Comparison of ENCODE assay signal across 13 cellular contexts in genomic region chr19:17526922-17527321, GRCh38. TPM values are rescaled to one million over a fixed set of nuclear protein-coding genes. Genes with fewer than 3 reads are reported as not detected.
DNase-seq lines count a peak whose midpoint lies in the region; ATAC-seq, FAIRE-seq and TF ChIP-seq lines count a peak whose summit lies in the region.
"Had no signal": no experiment of that assay in that cellular context is flagged by ENCODE, and none has a peak within 500 bp of the region (broad histone marks: within the 10 kb centered on the region; RNA-seq: fewer than 3 reads in every experiment).

No MANE protein-coding gene starts in this region.

- WGBS in stomach, 5 donors: 52 to 66% (median 60%) methylated on average over 6 to 16 of the region's 16 CpGs

- FAIRE-seq in GM12892 (lab: Jason Lieb, UNC): peak; percentile 87
- FAIRE-seq: endothelial cell of umbilical vein, K562, pancreas had no signal

- H3K27ac Mint-ChIP-seq in CD8-positive, alpha-beta T cell: no peak overlapping the region
- no peak overlapping the region for H3K27ac Mint-ChIP-seq in activated naive CD8-positive, alpha-beta T cell
- H3K27ac Mint-ChIP-seq in activated CD8-positive, alpha-beta memory T cell treated with anti-CD3 and anti-CD28 coated beads, Interleukin-2, amount 10 ng/mL, durations not matched to agents 7 days and 5 days: no peak overlapping the region
- H3K27ac Mint-ChIP-seq: brain had no signal

- no peaks in the 10 kb centered on the region for H3K9me3 ChIP-seq in CD8-positive, alpha-beta T cell (ENCODE audit: low read length)
- H3K9me3 ChIP-seq in stomach: peaks cover 3 to 11% (median 8%) of the 10 kb centered on the region in 4 donors
- H3K9me3 ChIP-seq: pancreas had no signal

- POLR2A ChIA-PET in CD8-positive, alpha-beta T cell (lab: Charles Lee): interaction anchor here (1.3 kb wide), 1 partner anchor 15 kb away, joined by 3 read pairs; the partner anchor contains the start of gene PGLS

- no peak for TF ChIP-seq EP300 in stomach (IDR thresholded peaks at IDR 0.05)

- ATAC-seq in CD8-positive, alpha-beta T cell: peak; percentile 32
- ATAC-seq in HG02852 (IDR thresholded peaks at IDR 0.05; ENCODE audit: unreplicated experiment) (peak; percentile 38), HG03520 (IDR thresholded peaks at IDR 0.05; ENCODE audit: unreplicated experiment) (no peak)
- no peak for ATAC-seq in activated CD8-positive, alpha-beta memory T cell treated with anti-CD3 and anti-CD28 coated beads, Interleukin-2, amount 10 ng/mL, durations not matched to agents 7 days and 5 days
- ATAC-seq: K562, pancreas had no signal

- H3K4me1 Mint-ChIP-seq in CD8-positive, alpha-beta T cell (ENCODE audit: low read depth): peaks cover 32% of the 10 kb centered on the region
- peaks cover 29% of the 10 kb centered on the region for H3K4me1 Mint-ChIP-seq in activated naive CD8-positive, alpha-beta T cell (ENCODE audit: low read depth)
- peaks cover 30% of the 10 kb centered on the region for H3K4me1 Mint-ChIP-seq in activated CD8-positive, alpha-beta memory T cell treated with anti-CD3 and anti-CD28 coated beads, Interleukin-2, amount 10 ng/mL, durations not matched to agents 7 days and 5 days
- H3K4me1 Mint-ChIP-seq: brain had no signal

- peaks cover 39% of the 10 kb centered on the region for H3K4me1 ChIP-seq in CD8-positive, alpha-beta T cell (ENCODE audit: insufficient read depth, low read length)
- peaks cover 0 to 19% (median 13%) of the 10 kb centered on the region in 4 donors for H3K4me1 ChIP-seq in stomach
- H3K4me1 ChIP-seq: pancreas had no signal

- H3K27ac ChIP-seq in CD8-positive, alpha-beta T cell (ENCODE audit: low read depth, low read length): no peak overlapping the region
- no peak overlapping the region for H3K27ac ChIP-seq in stomach
- H3K27ac ChIP-seq: pancreas had no signal

- TF ChIP-seq POLR2A in GM12892 (IDR thresholded peaks at IDR 0.05; ENCODE audit: low read depth, low read length): no peak
- TF ChIP-seq POLR2A in stomach (IDR thresholded peaks at IDR 0.05): no peak

- H3K4me3 Mint-ChIP-seq in CD8-positive, alpha-beta T cell: peak overlapping the region; percentile 37
- H3K4me3 Mint-ChIP-seq in activated naive CD8-positive, alpha-beta T cell: peak overlapping the region; percentile 7
- H3K4me3 Mint-ChIP-seq in activated CD8-positive, alpha-beta memory T cell treated with anti-CD3 and anti-CD28 coated beads, Interleukin-2, amount 10 ng/mL, durations not matched to agents 7 days and 5 days: no peak overlapping the region
- H3K4me3 Mint-ChIP-seq: brain had no signal

- no peaks in the 10 kb centered on the region for H3K27me3 ChIP-seq in CD8-positive, alpha-beta T cell (ENCODE audit: insufficient read depth, low read length)
- peaks cover 0 to 61% (median 0%) of the 10 kb centered on the region in 3 donors for H3K27me3 ChIP-seq in stomach
- H3K27me3 ChIP-seq: pancreas had no signal

- no peaks in the 10 kb centered on the region for H3K9me3 Mint-ChIP-seq in CD8-positive, alpha-beta T cell
- H3K9me3 Mint-ChIP-seq in activated naive CD8-positive, alpha-beta T cell (ENCODE audit: low read depth): no peaks in the 10 kb centered on the region
- H3K9me3 Mint-ChIP-seq in activated CD8-positive, alpha-beta memory T cell treated with anti-CD3 and anti-CD28 coated beads, Interleukin-2, amount 10 ng/mL, durations not matched to agents 7 days and 5 days (ENCODE audit: low read depth): peaks cover 3% of the 10 kb centered on the region

- DNase-seq in CD8-positive, alpha-beta T cell: no peak
- DNase-seq in GM12892 (ENCODE audit: insufficient read length) (peak; percentile 76), A172 (ENCODE audit: low spot score) (no peak), stomach (no peak)
- DNase-seq in activated CD8-positive, alpha-beta memory T cell treated with anti-CD3 and anti-CD28 coated beads, Interleukin-2, amount 10 ng/mL, durations not matched to agents 7 days and 5 days: no peak
- DNase-seq: activated T-cell treated with anti-CD3 and anti-CD28 coated beads for 4 hours, pancreas had no signal

- H3K36me3 Mint-ChIP-seq in CD8-positive, alpha-beta T cell: no peaks in the 10 kb centered on the region
- no peaks in the 10 kb centered on the region for H3K36me3 Mint-ChIP-seq in activated naive CD8-positive, alpha-beta T cell
- peaks cover 3% of the 10 kb centered on the region for H3K36me3 Mint-ChIP-seq in activated CD8-positive, alpha-beta memory T cell treated with anti-CD3 and anti-CD28 coated beads, Interleukin-2, amount 10 ng/mL, durations not matched to agents 7 days and 5 days

- no peak overlapping the region for H3K4me3 ChIP-seq in CD8-positive, alpha-beta T cell (ENCODE audit: low read depth, low read length)
- H3K4me3 ChIP-seq in stomach: no peak overlapping the region
- H3K4me3 ChIP-seq: K562, pancreas had no signal

- no peaks in the 10 kb centered on the region for H3K27me3 Mint-ChIP-seq in CD8-positive, alpha-beta T cell (ENCODE audit: low read depth)
- H3K27me3 Mint-ChIP-seq in activated naive CD8-positive, alpha-beta T cell: no peaks in the 10 kb centered on the region
- peaks cover 12% of the 10 kb centered on the region for H3K27me3 Mint-ChIP-seq in activated CD8-positive, alpha-beta memory T cell treated with anti-CD3 and anti-CD28 coated beads, Interleukin-2, amount 10 ng/mL, durations not matched to agents 7 days and 5 days

- no peak for TF ChIP-seq CTCF in CD8-positive, alpha-beta T cell (IDR thresholded peaks at IDR 0.05)
- no peak for TF ChIP-seq CTCF in stomach (IDR thresholded peaks at IDR 0.05)

- no peaks in the 10 kb centered on the region for H3K36me3 ChIP-seq in CD8-positive, alpha-beta T cell (ENCODE audit: insufficient read depth, low read length)
- H3K36me3 ChIP-seq in stomach: no peaks in the 10 kb centered on the region
- H3K36me3 ChIP-seq: pancreas had no signal

- CTCF ChIA-PET in CD8-positive, alpha-beta T cell (lab: Charles Lee): no interaction called here
- CTCF ChIA-PET in activated CD8-positive, alpha-beta memory T cell treated with anti-CD3 and anti-CD28 coated beads, Interleukin-2, amount 10 ng/mL, durations not matched to agents 7 days and 5 days (lab: Charles Lee): interaction anchor here (1.4 kb wide), 1 partner anchor 31 kb away, joined by 6 read pairs; no protein-coding TSS in a partner anchor

- intact Hi-C loops in CD8-positive, alpha-beta T cell (cut with DNase I, micrococcal nuclease): no loop called here
- intact Hi-C loops in stomach (cut with DNase I; ENCODE audit: low total_unique reads): no loop called here

RNA-seq across cellular contexts. Expression of gene PGLS, which starts 15.5 kb away (rescaled TPM):
- total RNA-seq in CD8-positive, alpha-beta T cell: 10 to 100 TPM; 34.7 TPM
- polyA plus RNA-seq in GM12892 (2012; ENCODE audit: missing spikeins): 37.2 TPM
- total RNA-seq in A172 (2014; rRNA removed; shearing (Covaris generic)): 67.3 and 71.1 TPM in 2 replicates
- 100 to 1,000 TPM in 1 of 5 donors, 10 to 100 TPM in 3, 1 to 10 TPM in 1; 2.9 to 258 (median 32.9) TPM for total RNA-seq in stomach
- 100 to 1,000 TPM in 2 of 3 donors, 10 to 100 TPM in 1; 85.0 to 120 (median 114) TPM for polyA plus RNA-seq in stomach
- total RNA-seq in activated CD8-positive, alpha-beta memory T cell treated with anti-CD3 and anti-CD28 coated beads, Interleukin-2, amount 10 ng/mL, durations not matched to agents 7 days and 5 days: 10 to 100 TPM; 59.3 to 65.4 TPM

RNA-seq across cellular contexts. Expression of gene COLGALT1, which starts 28.5 kb away (rescaled TPM):
- total RNA-seq in CD8-positive, alpha-beta T cell: 10 to 100 TPM; 22.7 to 26.3 TPM
- polyA plus RNA-seq in GM12892 (2012; ENCODE audit: missing spikeins): 23.3 TPM
- 161 and 173 TPM in 2 replicates for total RNA-seq in A172 (2014; rRNA removed; shearing (Covaris generic))
- 100 to 1,000 TPM in 1 of 5 donors, 10 to 100 TPM in 4; 29.6 to 273 (median 43.6) TPM for total RNA-seq in stomach
- 10 to 100 TPM; 15.1 to 36.3 (median 18.0) TPM for polyA plus RNA-seq in stomach
- 10 to 100 TPM; 52.2 to 65.2 TPM for total RNA-seq in activated CD8-positive, alpha-beta memory T cell treated with anti-CD3 and anti-CD28 coated beads, Interleukin-2, amount 10 ng/mL, durations not matched to agents 7 days and 5 days

RNA-seq across cellular contexts. Expression of gene SLC27A1, which starts 56.6 kb away (rescaled TPM):
- total RNA-seq in CD8-positive, alpha-beta T cell: 1 to 10 TPM; 8.1 to 9.4 TPM
- polyA plus RNA-seq in GM12892 (2012; ENCODE audit: missing spikeins): 1.4 TPM
- total RNA-seq in A172 (2014; rRNA removed; shearing (Covaris generic)): 14.9 and 16.7 TPM in 2 replicates
- 100 to 1,000 TPM in 1 of 5 donors, 10 to 100 TPM in 3, 1 to 10 TPM in 1; 5.5 to 116 (median 43.8) TPM for total RNA-seq in stomach
- 10 to 100 TPM in 1 of 3 donors, 1 to 10 TPM in 2; 4.0 to 12.7 (median 9.0) TPM for polyA plus RNA-seq in stomach
- total RNA-seq in activated CD8-positive, alpha-beta memory T cell treated with anti-CD3 and anti-CD28 coated beads, Interleukin-2, amount 10 ng/mL, durations not matched to agents 7 days and 5 days: 1 to 10 TPM; 1.5 to 2.1 TPM

Comparison
In these comparisons a context has a peak if more than half of its experiments do, and no peak if none do; other contexts are left out.
1. ATAC-seq: peak in CD8-positive, alpha-beta T cell (single experiment) and HG02852 (single experiment); none in activated CD8-positive, alpha-beta memory T cell treated with anti-CD3 and anti-CD28 coated beads, Interleukin-2, amount 10 ng/mL, durations not matched to agents 7 days and 5 days (single experiment) and HG03520 (single experiment).